In genomic region chr7:76354981-76355730, GRCh38 we compare ENCODE assay signal across 14 cellular contexts. TPM values are rescaled to one million over a fixed set of nuclear protein-coding genes. Genes with fewer than 3 reads are reported as not detected.
DNase-seq lines count a peak whose midpoint lies in the region; ATAC-seq and TF ChIP-seq lines count a peak whose summit lies in the region.
"Had no signal": no experiment of that assay in that cellular context is flagged by ENCODE, and none has a peak within 500 bp of the region (broad histone marks: within the 10 kb centered on the region; RNA-seq: fewer than 3 reads in every experiment).

No MANE protein-coding gene starts in this region.

- CTCF ChIA-PET in T-cell (lab: Charles Lee) = interaction anchor here in 1 of 2 donors (0.6 kb wide), 1 partner anchor 1311 kb away, joined by 7 read pairs; no protein-coding TSS in a partner anchor

- H3K9me3 ChIP-seq in cardiac muscle cell (ENCODE audit: low read depth) = no peaks in the 10 kb centered on the region
- H3K9me3 ChIP-seq in right cardiac atrium (ENCODE audit: control insufficient read depth, low read length) = no peaks in the 10 kb centered on the region
- H3K9me3 ChIP-seq in smooth muscle cell (replicated peaks; ENCODE audit: low read depth) = no peaks in the 10 kb centered on the region
- no peaks in the 10 kb centered on the region for H3K9me3 ChIP-seq in tibial nerve
- H3K9me3 ChIP-seq: body of pancreas, esophagus muscularis mucosa, pancreas, thoracic aorta had no signal

- H3K9ac ChIP-seq in smooth muscle cell (ENCODE audit: low read depth) = no peak overlapping the region

- TF ChIP-seq EP300 in tibial nerve (IDR thresholded peaks at IDR 0.05) = no peak

- H3K4me3 Mint-ChIP-seq in T-cell = peak overlapping the region in 2 of 3 donors; percentile 31 to 95

- no peak for ATAC-seq in T-cell (replicated peaks in 1 of 4)
- no peak for ATAC-seq in right cardiac atrium
- ATAC-seq in HG02588 (IDR thresholded peaks at IDR 0.05; ENCODE audit: unreplicated experiment) = no peak
- ATAC-seq: body of pancreas, pancreas had no signal

- H3K27ac ChIP-seq in cardiac muscle cell = peak overlapping the region; percentile 12
- peak overlapping the region; percentile 42 for H3K27ac ChIP-seq in right cardiac atrium (ENCODE audit: low read length)
- H3K27ac ChIP-seq in smooth muscle cell (ENCODE audit: low read depth) = peak overlapping the region; percentile 99
- H3K27ac ChIP-seq in tibial nerve = no peak overlapping the region
- H3K27ac ChIP-seq: pancreas, thoracic aorta had no signal

- H3F3A ChIP-seq in smooth muscle cell (ENCODE audit: low read depth) = peaks cover 13% of the 10 kb centered on the region

- POLR2A ChIA-PET in T-cell (lab: Charles Lee) = interaction anchor here in 1 of 2 donors (0.6 kb wide), 1 partner anchor 97 kb away, joined by 8 read pairs; no protein-coding TSS in a partner anchor

- TF ChIP-seq CTCF in cardiac muscle cell (IDR thresholded peaks at IDR 0.05; ENCODE audit: low read depth, low read length) (no peak), smooth muscle cell (IDR thresholded peaks at IDR 0.05; ENCODE audit: borderline replicate concordance, insufficient read depth, poor library complexity, severe bottlenecking) (no peak), tibial nerve (IDR thresholded peaks at IDR 0.05) (no peak)

- intact Hi-C loops in cardiac septum (cut with DNase I) = no loop called here
- intact Hi-C loops in right cardiac atrium (cut with DNase I) = loop anchor here in 2 of 4 donors (5.0 kb wide), 1 partner anchor 38 kb away; no protein-coding TSS in a partner anchor

- TF ChIP-seq POLR2A in tibial nerve (IDR thresholded peaks at IDR 0.05) = no peak

- H3K4me3 ChIP-seq in cardiac muscle cell (no peak overlapping the region), right cardiac atrium (ENCODE audit: low read length) (peak overlapping the region; percentile 8), smooth muscle cell (no peak overlapping the region), tibial nerve (no peak overlapping the region)
- H3K4me3 ChIP-seq: body of pancreas, esophagus muscularis mucosa, pancreas had no signal

- H3K4me1 Mint-ChIP-seq in T-cell = peaks cover 63 to 71% (median 66%) of the 10 kb centered on the region in 3 donors

- H3K27me3 ChIP-seq in cardiac muscle cell = no peaks in the 10 kb centered on the region
- H3K27me3 ChIP-seq in right cardiac atrium (ENCODE audit: control insufficient read depth, insufficient read depth) = no peaks in the 10 kb centered on the region
- no peaks in the 10 kb centered on the region for H3K27me3 ChIP-seq in smooth muscle cell (ENCODE audit: low read depth)
- no peaks in the 10 kb centered on the region for H3K27me3 ChIP-seq in tibial nerve
- H3K27me3 ChIP-seq: body of pancreas, esophagus muscularis mucosa, pancreas had no signal

- H3K9me3 Mint-ChIP-seq in T-cell = no peaks in the 10 kb centered on the region

- WGBS in right cardiac atrium = 72% methylated on average over 9 of the region's 9 CpGs
- 84% methylated on average over 9 of the region's 9 CpGs for WGBS in smooth muscle cell (ENCODE audit: low lambda C conversion rate)
- WGBS in tibial nerve, 2 donors = 86 to 88% methylated on average over 9 of the region's 9 CpGs

- no peak for DNase-seq in cardiac muscle cell (ENCODE audit: low read depth in 1 of 2, low spot score in 1 of 2)
- no peak for DNase-seq in cardiac septum (ENCODE audit: low spot score)
- DNase-seq in T-cell = no peak
- no peak for DNase-seq in right cardiac atrium
- DNase-seq in smooth muscle cell (lab: John Stamatoyannopoulos, UW; ENCODE audit: unreplicated experiment) = no peak
- no peak for DNase-seq in NCI-H1092 treated with DMSO at 0.1 percent for 48 hours (lab: John Stamatoyannopoulos, UW)
- DNase-seq in tibial nerve (ENCODE audit: low spot score in 2 of 2) = no peak
- DNase-seq: activated CD8-positive, alpha-beta memory T cell treated with anti-CD3 and anti-CD28 coated beads, Interleukin-2, amount 50 U/mL, for 4 hours; body of pancreas; NCI-H2107; pancreas had no signal

- H3K4me2 ChIP-seq in smooth muscle cell = peak overlapping the region; percentile 89

- H2AFZ ChIP-seq in smooth muscle cell (ENCODE audit: low read depth) = no peak overlapping the region

- H3K36me3 ChIP-seq in cardiac muscle cell (peaks cover 4% of the 10 kb centered on the region), smooth muscle cell (ENCODE audit: low read depth) (no peaks in the 10 kb centered on the region), tibial nerve (peaks cover 0 to 18% (median 0%) of the 10 kb centered on the region in 3 donors)
- H3K36me3 ChIP-seq: pancreas, thoracic aorta had no signal

- peak overlapping the region; percentile 16 to 25 for H3K27ac Mint-ChIP-seq in T-cell

- H4K20me1 ChIP-seq in smooth muscle cell (ENCODE audit: low read depth) = peaks cover 80% of the 10 kb centered on the region

- H3K79me2 ChIP-seq in smooth muscle cell (ENCODE audit: low read depth) = peaks cover 86% of the 10 kb centered on the region

- H3K27me3 Mint-ChIP-seq in T-cell = no peaks in the 10 kb centered on the region

- peaks cover 28% of the 10 kb centered on the region for H3K36me3 Mint-ChIP-seq in T-cell

- H3K4me1 ChIP-seq in cardiac muscle cell (ENCODE audit: low read depth) = peaks cover 14% of the 10 kb centered on the region
- H3K4me1 ChIP-seq in right cardiac atrium (ENCODE audit: control insufficient read depth, insufficient read depth, low read length) = peaks cover 7% of the 10 kb centered on the region
- peaks cover 24% of the 10 kb centered on the region for H3K4me1 ChIP-seq in smooth muscle cell (ENCODE audit: low read depth)
- peaks cover 0 to 72% (median 19%) of the 10 kb centered on the region in 4 donors for H3K4me1 ChIP-seq in tibial nerve

RNA-seq across cellular contexts. Expression of gene YWHAG, which starts 3.6 kb away (rescaled TPM):
- total RNA-seq in cardiac muscle cell = 90.5 and 97.9 TPM in 2 replicates
- polyA plus RNA-seq in cardiac muscle cell = 25.0 and 29.2 TPM in 2 replicates
- 183 TPM for total RNA-seq in cardiac septum
- total RNA-seq in T-cell = 10 to 100 TPM; 25.1 to 46.8 (median 41.7) TPM
- total RNA-seq in right cardiac atrium = 100 to 1,000 TPM; 209 to 282 (median 253) TPM
- 139 TPM for polyA plus RNA-seq in right cardiac atrium
- 132 and 142 TPM in 2 replicates for total RNA-seq in smooth muscle cell
- 17.6 and 21.1 TPM in 2 replicates for polyA plus RNA-seq in smooth muscle cell
- total RNA-seq in tibial nerve = 10 to 100 TPM; 54.9 to 96.6 (median 81.7) TPM

RNA-seq across cellular contexts. Expression of gene HSPB1, which starts 52.7 kb away (rescaled TPM):
- total RNA-seq in cardiac muscle cell = 1,267 and 1,807 TPM in 2 replicates
- polyA plus RNA-seq in cardiac muscle cell = 2,642 and 3,793 TPM in 2 replicates
- total RNA-seq in cardiac septum = 2,571 TPM
- 10 to 100 TPM; 38.1 to 43.6 (median 40.1) TPM for total RNA-seq in T-cell
- 1,000 to 10,000 TPM; 1,069 to 1,850 (median 1,464) TPM for total RNA-seq in right cardiac atrium
- polyA plus RNA-seq in right cardiac atrium = 2,464 TPM
- 374 and 484 TPM in 2 replicates for total RNA-seq in smooth muscle cell
- polyA plus RNA-seq in smooth muscle cell = 1,842 and 2,006 TPM in 2 replicates
- 100 to 1,000 TPM; 272 to 385 (median 324) TPM for total RNA-seq in tibial nerve

RNA-seq across cellular contexts. Expression of gene SSC4D, which starts 54.3 kb away (rescaled TPM):
- total RNA-seq in cardiac muscle cell (17.3 and 33.5 TPM in 2 replicates), cardiac septum (0.51 TPM), T-cell (under 1 TPM in 3 of 5 donors, not detected in 2; 0.20 to 0.76 (median 0.28) TPM), right cardiac atrium (1 to 10 TPM in 2 of 4 donors, under 1 TPM in 2; 0.78 to 1.3 (median 0.96) TPM), smooth muscle cell (2.3 and 3.7 TPM in 2 replicates), tibial nerve (under 1 TPM in 1 of 4 donors, not detected in 3; 0.84 TPM)
- polyA plus RNA-seq in cardiac muscle cell (13.3 and 28.2 TPM in 2 replicates), right cardiac atrium (2.1 TPM), smooth muscle cell (2.2 and 7.1 TPM in 2 replicates)

Comparison
In these comparisons a context has a peak if more than half of its experiments do, and no peak if none do; other contexts are left out.
1. H3K27ac ChIP-seq: peak in cardiac muscle cell (single experiment), right cardiac atrium (single experiment) and smooth muscle cell (single experiment); none in tibial nerve (0 of 4).